In genomic region chr3:152218604-152219003, GRCh38 we compare ENCODE assay signal across 12 cellular contexts. TPM values are rescaled to one million over a fixed set of nuclear protein-coding genes. Genes with fewer than 3 reads are reported as not detected.
DNase-seq lines count a peak whose midpoint lies in the region; ATAC-seq and TF ChIP-seq lines count a peak whose summit lies in the region.
"Had no signal": no experiment of that assay in that cellular context is flagged by ENCODE, and none has a peak within 500 bp of the region (broad histone marks: within the 10 kb centered on the region; RNA-seq: fewer than 3 reads in every experiment).

No MANE protein-coding gene starts in this region.

- H3K36me3 Mint-ChIP-seq in activated naive CD4-positive, alpha-beta T cell treated with anti-CD3 and anti-CD28 coated beads, Interleukin-2, amount 50 U/mL, for 24 hours = peaks cover 2% of the 10 kb centered on the region
- peaks cover 5% of the 10 kb centered on the region for H3K36me3 Mint-ChIP-seq in activated CD8-positive, alpha-beta T cell treated with anti-CD3 and anti-CD28 coated beads, Interleukin-2, amount 10 ng/mL, durations not matched to agents 7 days and 5 days (ENCODE audit: low read depth)

- H3K36me3 ChIP-seq in muscle layer of colon (ENCODE audit: insufficient read depth, low read length) (no peaks in the 10 kb centered on the region), tibial artery (no peaks in the 10 kb centered on the region)
- H3K36me3 ChIP-seq: colonic mucosa had no signal

- POLR2A ChIA-PET in activated CD8-positive, alpha-beta T cell treated with anti-CD3 and anti-CD28 coated beads, Interleukin-2, amount 10 ng/mL, durations not matched to agents 7 days and 5 days (lab: Charles Lee) = interaction anchor here (0.7 to 2.0 kb wide), 12 partner anchors 9 to 51 kb away, joined by 3 to 9 read pairs (median 4); no protein-coding TSS in a partner anchor

- no peak for DNase-seq in activated naive CD4-positive, alpha-beta T cell (lab: John Stamatoyannopoulos, UW)
- DNase-seq in activated CD8-positive, alpha-beta T cell treated with anti-CD3 and anti-CD28 coated beads, Interleukin-2, amount 10 ng/mL, durations not matched to agents 7 days and 5 days = no peak
- DNase-seq in tibial artery (no peak), cardiac septum (ENCODE audit: low spot score) (no peak)
- no peak for DNase-seq in stimulated activated CD4-positive, alpha-beta T cell treated with anti-CD3 and anti-CD28 coated beads, Interleukin-1b, Interleukin-23, amount 100 ng/mL, for 48 hours
- DNase-seq: Calu3, colonic mucosa, midbrain, NCI-H1436 had no signal

- H3K9ac ChIP-seq in muscle layer of colon (ENCODE audit: low read length) = no peak overlapping the region

- no peaks in the 10 kb centered on the region for H3K27me3 Mint-ChIP-seq in activated naive CD4-positive, alpha-beta T cell treated with anti-CD3 and anti-CD28 coated beads, Interleukin-2, amount 50 U/mL, for 24 hours
- H3K27me3 Mint-ChIP-seq in activated CD8-positive, alpha-beta T cell treated with anti-CD3 and anti-CD28 coated beads, Interleukin-2, amount 10 ng/mL, durations not matched to agents 7 days and 5 days (ENCODE audit: low read depth) = no peaks in the 10 kb centered on the region

- no peak for TF ChIP-seq CTCF in tibial artery (IDR thresholded peaks at IDR 0.05)

- H3K27ac ChIP-seq in muscle layer of colon (ENCODE audit: low read depth, low read length) = peak overlapping the region; percentile 54
- peak overlapping the region; percentile 78 for H3K27ac ChIP-seq in tibial artery
- H3K27ac ChIP-seq: colonic mucosa had no signal

- H3K27me3 ChIP-seq in muscle layer of colon (ENCODE audit: control insufficient read depth in 1 of 2, insufficient read depth in 2 of 2, low read length in 2 of 2) (no peaks in the 10 kb centered on the region), tibial artery (no peaks in the 10 kb centered on the region)
- H3K27me3 ChIP-seq: colonic mucosa had no signal

- H3K4me1 ChIP-seq in muscle layer of colon (ENCODE audit: insufficient read depth, low read length) = peaks cover 41% of the 10 kb centered on the region
- peaks cover 0 to 80% (median 27%) of the 10 kb centered on the region in 4 donors for H3K4me1 ChIP-seq in tibial artery
- H3K4me1 ChIP-seq: colonic mucosa had no signal

- H3K4me1 Mint-ChIP-seq in activated naive CD4-positive, alpha-beta T cell treated with anti-CD3 and anti-CD28 coated beads, Interleukin-2, amount 50 U/mL, for 24 hours = peaks cover 82% of the 10 kb centered on the region
- H3K4me1 Mint-ChIP-seq in activated CD8-positive, alpha-beta T cell treated with anti-CD3 and anti-CD28 coated beads, Interleukin-2, amount 10 ng/mL, durations not matched to agents 7 days and 5 days (ENCODE audit: low read depth) = peaks cover 61% of the 10 kb centered on the region

- peak overlapping the region; percentile 93 for H3K4me3 Mint-ChIP-seq in activated naive CD4-positive, alpha-beta T cell treated with anti-CD3 and anti-CD28 coated beads, Interleukin-2, amount 50 U/mL, for 24 hours
- peak overlapping the region; percentile 67 for H3K4me3 Mint-ChIP-seq in activated CD8-positive, alpha-beta T cell treated with anti-CD3 and anti-CD28 coated beads, Interleukin-2, amount 10 ng/mL, durations not matched to agents 7 days and 5 days

- CTCF ChIA-PET in activated CD8-positive, alpha-beta T cell treated with anti-CD3 and anti-CD28 coated beads, Interleukin-2, amount 10 ng/mL, durations not matched to agents 7 days and 5 days (lab: Charles Lee) = interaction anchor here (1.1 to 3.3 kb wide), 8 partner anchors 10 to 64 kb away, joined by 3 to 11 read pairs (median 5); no protein-coding TSS in a partner anchor

- intact Hi-C loops in tibial artery (cut with DNase I; ENCODE audit: low total_unique reads) (no loop called here), cardiac septum (cut with DNase I) (no loop called here)

- H3K9me3 Mint-ChIP-seq in activated naive CD4-positive, alpha-beta T cell treated with anti-CD3 and anti-CD28 coated beads, Interleukin-2, amount 50 U/mL, for 24 hours = no peaks in the 10 kb centered on the region
- no peaks in the 10 kb centered on the region for H3K9me3 Mint-ChIP-seq in activated CD8-positive, alpha-beta T cell treated with anti-CD3 and anti-CD28 coated beads, Interleukin-2, amount 10 ng/mL, durations not matched to agents 7 days and 5 days (ENCODE audit: insufficient read depth)

- H3K4me3 ChIP-seq in muscle layer of colon (ENCODE audit: low read depth in 1 of 2, low read length in 2 of 2) (peak overlapping the region in 1 of 2 donors; percentile 12), tibial artery (no peak overlapping the region)
- H3K4me3 ChIP-seq: colonic mucosa had no signal

- peak overlapping the region; percentile 100 for H3K27ac Mint-ChIP-seq in activated naive CD4-positive, alpha-beta T cell treated with anti-CD3 and anti-CD28 coated beads, Interleukin-2, amount 50 U/mL, for 24 hours
- H3K27ac Mint-ChIP-seq in activated CD8-positive, alpha-beta T cell treated with anti-CD3 and anti-CD28 coated beads, Interleukin-2, amount 10 ng/mL, durations not matched to agents 7 days and 5 days = peak overlapping the region; percentile 79

- H3K9me3 ChIP-seq in muscle layer of colon (ENCODE audit: low read length) = no peaks in the 10 kb centered on the region
- H3K9me3 ChIP-seq in tibial artery = no peaks in the 10 kb centered on the region
- H3K9me3 ChIP-seq: colonic mucosa had no signal

- peak; percentile 30 for ATAC-seq in activated CD8-positive, alpha-beta T cell treated with anti-CD3 and anti-CD28 coated beads, Interleukin-2, amount 10 ng/mL, durations not matched to agents 7 days and 5 days
- no peak for ATAC-seq in HG02973 (IDR thresholded peaks at IDR 0.05; ENCODE audit: unreplicated experiment)

RNA-seq across cellular contexts. Expression of gene MBNL1, which starts 50.1 kb away (rescaled TPM):
- 100 to 1,000 TPM; 469 to 504 TPM for total RNA-seq in activated CD8-positive, alpha-beta T cell treated with anti-CD3 and anti-CD28 coated beads, Interleukin-2, amount 10 ng/mL, durations not matched to agents 7 days and 5 days
- total RNA-seq in cardiac septum = 178 TPM
